ENCODE assay signal across 8 cellular contexts in the genomic region with DNA sequence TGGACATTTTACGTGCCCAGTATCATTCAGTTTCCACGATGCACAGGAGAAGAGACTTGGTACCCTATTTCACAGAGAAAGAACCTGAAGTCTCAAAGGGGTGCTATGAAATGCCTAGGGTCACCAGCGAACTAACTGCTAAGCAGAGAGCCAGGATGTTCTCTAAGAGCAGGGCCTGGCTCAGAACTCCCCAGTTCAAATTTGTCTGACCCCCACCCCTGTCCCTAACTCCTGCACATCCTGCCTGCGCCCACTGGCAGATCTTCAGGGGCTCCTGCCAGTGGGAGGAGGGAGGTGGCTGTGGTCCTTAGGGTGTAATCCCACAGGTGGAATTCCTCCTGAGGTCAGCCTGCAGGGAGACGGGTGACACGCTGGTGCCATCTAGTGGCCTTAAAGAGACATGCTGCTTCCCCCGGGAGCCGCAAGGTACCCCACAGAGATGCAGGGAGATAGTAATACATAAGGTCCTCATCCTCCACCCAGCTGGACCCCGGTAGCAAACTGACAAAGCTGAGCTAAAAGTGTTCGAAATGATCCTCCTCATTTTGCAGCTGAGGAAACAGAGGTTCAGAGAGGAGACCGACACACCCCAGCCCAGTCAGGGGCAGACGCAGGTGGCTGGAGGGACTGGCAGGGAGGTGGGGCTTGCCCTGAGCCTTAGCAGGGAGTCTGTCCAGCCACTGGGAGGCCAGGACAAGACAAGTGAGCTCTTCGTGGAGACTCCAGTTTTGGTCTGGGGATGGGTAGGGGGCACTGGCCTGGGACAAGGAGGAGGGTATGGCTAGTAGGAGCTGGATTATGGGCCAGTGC. TPM values are rescaled to one million over a fixed set of nuclear protein-coding genes. Genes with fewer than 3 reads are reported as not detected.
DNase-seq lines count a peak whose midpoint lies in the region; ATAC-seq and TF ChIP-seq lines count a peak whose summit lies in the region.

No MANE protein-coding gene starts in this region.

- H3K27ac Mint-ChIP-seq in Calu3 (ENCODE audit: unreplicated experiment) (no peak overlapping the region), type B pancreatic cell (no peak overlapping the region)

- H3K4me1 Mint-ChIP-seq in Calu3 (ENCODE audit: low read depth, unreplicated experiment): peaks cover 11% of the 10 kb centered on the region
- H3K4me1 Mint-ChIP-seq in type B pancreatic cell (ENCODE audit: unreplicated experiment): peaks cover 5% of the 10 kb centered on the region

- no TSS peak for BruUV-seq in Calu3 (replicated peaks; lab: Mats Ljungman, UMichigan)

- DNase-seq in Calu3 (peak; percentile 69), RPMI7951 (ENCODE audit: low read depth) (peak; percentile 55), omental fat pad (ENCODE audit: low spot score) (no peak), type B pancreatic cell (ENCODE audit: extremely low spot score, unreplicated experiment) (no peak)
- peak; percentile 52 for DNase-seq in Jurkat, Clone E6-1 (ENCODE audit: low read depth, low spot score)
- peak; percentile 82 for DNase-seq in activated effector memory CD4-positive, alpha-beta T cell treated with anti-CD3 and anti-CD28 coated beads, Interleukin-2, amount 50 U/mL, for 16 hours

- CTCF ChIA-PET in Calu3 (lab: Charles Lee): interaction anchor here (1.0 to 2.9 kb wide), 3 partner anchors 31 to 153 kb away, joined by 3 to 25 read pairs (median 4); no protein-coding TSS in a partner anchor

- no peak overlapping the region for H3K4me3 ChIP-seq in Jurkat, Clone E6-1 (ENCODE audit: low read length)
- H3K4me3 ChIP-seq in gastroesophageal sphincter: no peak overlapping the region

- H3K36me3 Mint-ChIP-seq in Calu3 (ENCODE audit: insufficient read depth, unreplicated experiment) (peaks cover 5% of the 10 kb centered on the region), type B pancreatic cell (no peaks in the 10 kb centered on the region)

- no peak for TF ChIP-seq EP300 in gastroesophageal sphincter (IDR thresholded peaks at IDR 0.05)

- peaks cover 9% of the 10 kb centered on the region for H3K27me3 Mint-ChIP-seq in Calu3 (ENCODE audit: unreplicated experiment)
- peaks cover 4% of the 10 kb centered on the region for H3K27me3 Mint-ChIP-seq in type B pancreatic cell

- 83% methylated on average over 1 of the region's 13 CpGs; no CpG with 5 or more reads in 1 of the 2 donors for WGBS in gastroesophageal sphincter (ENCODE audit: low coverage in 1 of 2), 2 donors

- intact Hi-C loops in Calu3 (cut with micrococcal nuclease; ENCODE audit: unreplicated experiment): loop anchor here (1.0 to 2.0 kb wide), 2 partner anchors 153 to 232 kb away; no protein-coding TSS in a partner anchor

- H3K9me3 ChIP-seq in gastroesophageal sphincter: no peaks in the 10 kb centered on the region

- H3K27ac ChIP-seq in gastroesophageal sphincter: peak overlapping the region in 3 of 4 donors; percentile 44 to 69 (median 50)

- H3K4me1 ChIP-seq in gastroesophageal sphincter: peaks cover 0 to 29% (median 5%) of the 10 kb centered on the region in 3 donors

- ATAC-seq in gastroesophageal sphincter (peak; percentile 63), omental fat pad (ENCODE audit: low FRiP score) (peak; percentile 56), HG03108 (IDR thresholded peaks at IDR 0.05; ENCODE audit: unreplicated experiment) (no peak)

- no peak for TF ChIP-seq POLR2A in gastroesophageal sphincter (IDR thresholded peaks at IDR 0.05)

- H3K27me3 ChIP-seq in gastroesophageal sphincter: no peaks in the 10 kb centered on the region

- H3K36me3 ChIP-seq in gastroesophageal sphincter: no peaks in the 10 kb centered on the region

- TF ChIP-seq CTCF in Calu3 (IDR thresholded peaks at IDR 0.05; ENCODE audit: unreplicated experiment) (peak; percentile 86), gastroesophageal sphincter (IDR thresholded peaks at IDR 0.05) (peak in 3 of 4 experiments; percentile 89 to 96 (median 95)), omental fat pad (IDR thresholded peaks at IDR 0.05) (peak in 1 of 3 donors; percentile 83), type B pancreatic cell (conservative IDR thresholded peaks at IDR 0.05) (peak; percentile 95)

- H3K4me3 Mint-ChIP-seq in Calu3 (ENCODE audit: low read depth, unreplicated experiment) (no peak overlapping the region), type B pancreatic cell (no peak overlapping the region)

- no peaks in the 10 kb centered on the region for H3K9me3 Mint-ChIP-seq in Calu3 (ENCODE audit: low read depth, unreplicated experiment)
- H3K9me3 Mint-ChIP-seq in type B pancreatic cell: no peaks in the 10 kb centered on the region

RNA-seq across cellular contexts. Expression of gene MB, which starts 34.1 kb away (rescaled TPM):
- total RNA-seq in Calu3 (2022) (0.37 TPM in 1 of 2 replicates, not detected in the other), gastroesophageal sphincter (10 to 100 TPM in 1 of 4 donors, 1 to 10 TPM in 2, not detected in 1; 1.0 to 12.9 (median 2.5) TPM), omental fat pad (under 1 TPM in 1 of 4 donors, not detected in 3; 0.44 TPM), type B pancreatic cell (ENCODE audit: low replicate concordance) (0.36 and 0.48 TPM in 2 replicates)
- not detected for polyA plus RNA-seq in Jurkat, Clone E6-1 (2012; ENCODE audit: insufficient read depth, insufficient read length)
- total RNA-seq in RPMI7951 (2014; rRNA removed; shearing (Covaris generic)): 1.3 and 2.3 TPM in 2 replicates

RNA-seq across cellular contexts. Expression of gene RASD2, which starts 42.4 kb away (rescaled TPM):
- total RNA-seq in Calu3 (2022) (0.10 and 0.14 TPM in 2 replicates), gastroesophageal sphincter (10 to 100 TPM in 2 of 4 donors, 1 to 10 TPM in 2; 4.7 to 45.9 (median 16.0) TPM), omental fat pad (1 to 10 TPM in 1 of 4 donors, under 1 TPM in 3; 0.19 to 2.8 (median 0.57) TPM), type B pancreatic cell (ENCODE audit: low replicate concordance) (0.21 and 0.24 TPM in 2 replicates)
- 0.68 TPM for polyA plus RNA-seq in Jurkat, Clone E6-1 (2012; ENCODE audit: insufficient read depth, insufficient read length)
- 0.10 and 0.24 TPM in 2 replicates for total RNA-seq in RPMI7951 (2014; rRNA removed; shearing (Covaris generic))

Comparison
In these comparisons a context has a peak if more than half of its experiments do, and no peak if none do; other contexts are left out.
1. DNase-seq: peak in Calu3 (single experiment), Jurkat, Clone E6-1 (single experiment), RPMI7951 (single experiment) and activated effector memory CD4-positive, alpha-beta T cell treated with anti-CD3 and anti-CD28 coated beads, Interleukin-2, amount 50 U/mL, for 16 hours (single experiment); none in omental fat pad (single experiment) and type B pancreatic cell (single experiment).